In genomic region chr22:22168190-22168940, GRCh38 we compare ENCODE assay signal across 8 cellular contexts.
A peak's percentile ranks its signal among the peaks of the same experiment; 100 is the strongest.
DNase-seq lines count a peak whose midpoint lies in the region; ATAC-seq lines count a peak whose summit lies in the region.

No MANE protein-coding gene starts in this region.

- no peaks in the 10 kb centered on the region for H3K9me3 Mint-ChIP-seq in activated CD4-positive, alpha-beta memory T cell treated with anti-CD3 and anti-CD28 coated beads for 36 hours

- peaks cover 14% of the 10 kb centered on the region for H3K4me1 Mint-ChIP-seq in activated CD4-positive, alpha-beta memory T cell treated with anti-CD3 and anti-CD28 coated beads for 36 hours (ENCODE audit: low read depth)

- H3K27ac Mint-ChIP-seq in activated CD4-positive, alpha-beta memory T cell treated with anti-CD3 and anti-CD28 coated beads for 36 hours = peak overlapping the region; percentile 51

- in situ Hi-C loops in ACHN (cut with HindIII; ENCODE audit: low pct_ligation_motif_present, low pct_unique_long_range_greater_than_20kb, low sequenced_read_pairs) = no loop called here

- CTCF ChIA-PET in activated CD4-positive, alpha-beta memory T cell treated with anti-CD3 and anti-CD28 coated beads for 36 hours (lab: Charles Lee) = interaction anchor here (1.1 to 2.0 kb wide), 4 partner anchors 11 to 196 kb away, joined by 3 to 7 read pairs (median 4); no protein-coding TSS in a partner anchor

- POLR2A ChIA-PET in activated CD4-positive, alpha-beta memory T cell treated with anti-CD3 and anti-CD28 coated beads for 36 hours (lab: Charles Lee) = no interaction called here

- DNase-seq in NCI-H1092 treated with DMSO at 0.1 percent for 48 hours (lab: John Stamatoyannopoulos, UW) (peak; percentile 38), kidney tubule cell (ENCODE audit: low spot score) (peak; percentile 37), midbrain (lab: John Stamatoyannopoulos, UW) (no peak), ACHN (no peak)
- no peak for DNase-seq in activated CD4-positive, alpha-beta memory T cell treated with anti-CD3 and anti-CD28 coated beads for 36 hours

- peak overlapping the region; percentile 16 for H3K4me3 Mint-ChIP-seq in activated CD4-positive, alpha-beta memory T cell treated with anti-CD3 and anti-CD28 coated beads for 36 hours

- intact Hi-C loops in activated CD4-positive, alpha-beta memory T cell treated with anti-CD3 and anti-CD28 coated beads for 36 hours (cut with micrococcal nuclease) = no loop called here

- H3K27me3 Mint-ChIP-seq in activated CD4-positive, alpha-beta memory T cell treated with anti-CD3 and anti-CD28 coated beads for 36 hours = peaks cover 10% of the 10 kb centered on the region

- peak overlapping the region; percentile 37; the same call in 1 of the 2 replicates for H3K4me3 ChIP-seq in GM08714 (ENCODE audit: low read length)

- ATAC-seq in GM21737 (IDR thresholded peaks at IDR 0.05; ENCODE audit: unreplicated experiment) (peak; percentile 32), HG03521 (IDR thresholded peaks at IDR 0.05; ENCODE audit: unreplicated experiment) (no peak)

- no peaks in the 10 kb centered on the region for H3K36me3 Mint-ChIP-seq in activated CD4-positive, alpha-beta memory T cell treated with anti-CD3 and anti-CD28 coated beads for 36 hours

Comparison
In these comparisons a context has a peak if more than half of its experiments do, and no peak if none do; other contexts are left out.
1. DNase-seq: peak in NCI-H1092 treated with DMSO at 0.1 percent for 48 hours (single experiment) and kidney tubule cell (single experiment); none in activated CD4-positive, alpha-beta memory T cell treated with anti-CD3 and anti-CD28 coated beads for 36 hours (single experiment), midbrain (single experiment) and ACHN (single experiment).